ENCODE assay signal across 7 cellular contexts in genomic region chr10:24802378-24802777, GRCh38.
"Had no signal": no experiment of that assay in that cellular context is flagged by ENCODE, and none has a peak within 500 bp of the region (broad histone marks: within the 10 kb centered on the region; RNA-seq: fewer than 3 reads in every experiment).

No MANE protein-coding gene starts in this region.

- DNase-seq: GDM1, GF-D8 had no signal

- FAIRE-seq: G401.6, GM12891, GM12892, GM18507, GM19239 had no signal
